ENCODE assay signal across 11 cellular contexts in the genomic region with DNA sequence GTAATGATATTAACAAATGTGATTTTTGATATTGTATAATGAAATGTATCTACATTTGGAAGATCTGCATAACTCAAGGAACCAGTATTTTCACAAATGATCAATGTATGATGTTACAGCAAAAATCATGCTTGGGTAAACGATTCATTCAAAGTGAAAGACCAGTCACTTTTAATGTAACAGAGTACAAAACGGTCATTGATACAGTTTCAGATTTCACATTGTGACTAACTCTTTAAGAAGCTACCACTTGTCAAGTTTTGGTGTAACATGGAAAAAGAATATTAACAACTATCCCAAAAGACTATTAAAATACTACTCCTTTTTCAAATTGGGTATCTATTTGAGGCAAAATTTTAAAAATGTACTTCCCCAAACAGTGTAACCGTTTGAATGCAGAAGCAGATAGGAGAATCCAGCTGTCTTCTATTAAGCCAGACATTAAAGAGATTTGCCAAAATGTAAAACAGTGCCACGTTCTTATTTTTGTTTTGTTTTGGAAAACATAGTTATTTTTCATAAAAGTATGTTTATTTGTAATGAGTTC. TPM values are rescaled to one million over a fixed set of nuclear protein-coding genes. Genes with fewer than 3 reads are reported as not detected.
DNase-seq lines count a peak whose midpoint lies in the region; ATAC-seq, FAIRE-seq and TF ChIP-seq lines count a peak whose summit lies in the region.
"Had no signal": no experiment of that assay in that cellular context is flagged by ENCODE, and none has a peak within 500 bp of the region (broad histone marks: within the 10 kb centered on the region; RNA-seq: fewer than 3 reads in every experiment).

No MANE protein-coding gene starts in this region.

- H3K9me3 ChIP-seq in A673 (ENCODE audit: low read depth, low read length, poor library complexity, severe bottlenecking) (no peaks in the 10 kb centered on the region), RWPE2 (ENCODE audit: severe bottlenecking) (no peaks in the 10 kb centered on the region), fibroblast of lung (ENCODE audit: control insufficient read depth, insufficient read depth, low read depth, low read length) (no peaks in the 10 kb centered on the region)
- H3K9me3 ChIP-seq: spleen had no signal

- no peaks in the 10 kb centered on the region for H4K20me1 ChIP-seq in fibroblast of lung (ENCODE audit: control insufficient read depth, extremely low read depth, insufficient read depth, low read length)

- peak overlapping the region; percentile 54 for H3K4me2 ChIP-seq in fibroblast of lung (ENCODE audit: extremely low read depth, insufficient read depth, low read length)

- FAIRE-seq in G401.6 (lab: Jason Lieb, UNC) = peak; percentile 85
- FAIRE-seq: D721Med had no signal

- BruUV-seq in A673 (replicated peaks; lab: Mats Ljungman, UMichigan) = no TSS peak

- H3K36me3 ChIP-seq in A673 (ENCODE audit: insufficient read depth, low read length, poor library complexity, severe bottlenecking) = no peaks in the 10 kb centered on the region
- H3K36me3 ChIP-seq in RWPE2 (ENCODE audit: low read depth) = 0 out of 2 replicates have a peak, but pooled peaks cover 3% of the 10 kb centered on the region
- H3K36me3 ChIP-seq in fibroblast of lung (ENCODE audit: control insufficient read depth, insufficient read depth, low read length) = no peaks in the 10 kb centered on the region
- H3K36me3 ChIP-seq: spleen had no signal

- no peak for TF ChIP-seq CTCF in A673 (conservative IDR thresholded peaks at IDR 0.05; ENCODE audit: low read depth, low read length)
- no peak for TF ChIP-seq CTCF in RWPE2 (IDR thresholded peaks at IDR 0.05; ENCODE audit: poor library complexity, severe bottlenecking)
- no peak for TF ChIP-seq CTCF in fibroblast of lung (conservative IDR thresholded peaks at IDR 0.05 in 1 of 2, IDR thresholded peaks at IDR 0.05 in 1 of 2; ENCODE audit: low read depth in 1 of 2, low read length in 2 of 2)

- POLR2A ChIA-PET in A673 (lab: Charles Lee; ENCODE audit: low non-redundant PET) = no interaction called here

- intact Hi-C loops in A673 (cut with micrococcal nuclease; ENCODE audit: unreplicated experiment) = loop anchor here (2.0 kb wide), 1 partner anchor 115 kb away; no protein-coding TSS in a partner anchor

- no peaks in the 10 kb centered on the region for H3K27me3 ChIP-seq in A673 (replicated peaks; ENCODE audit: insufficient read depth, low read depth, low read length, poor library complexity)
- H3K27me3 ChIP-seq in RWPE2 (ENCODE audit: insufficient read depth, poor library complexity, severe bottlenecking) = no peaks in the 10 kb centered on the region
- H3K27me3 ChIP-seq in fibroblast of lung (ENCODE audit: control insufficient read depth, insufficient read depth, low read length) = no peaks in the 10 kb centered on the region
- H3K27me3 ChIP-seq: spleen had no signal

- H3K4me1 ChIP-seq in A673 (ENCODE audit: insufficient read depth, low read length, poor library complexity, severe bottlenecking) (peaks cover 44% of the 10 kb centered on the region), RWPE2 (ENCODE audit: insufficient read depth, poor library complexity, severe bottlenecking) (peaks cover 65% of the 10 kb centered on the region), fibroblast of lung (ENCODE audit: control insufficient read depth, extremely low read depth, insufficient read depth, low read length) (peaks cover 15% of the 10 kb centered on the region)

- peak overlapping the region; percentile 33 for H3K27ac ChIP-seq in A673 (ENCODE audit: low read depth, low read length, poor library complexity, severe bottlenecking)
- H3K27ac ChIP-seq in RWPE2 (ENCODE audit: poor library complexity, severe bottlenecking) = peak overlapping the region; percentile 88
- no peak overlapping the region for H3K27ac ChIP-seq in fibroblast of lung (ENCODE audit: insufficient read depth, low read length)

- H3K79me2 ChIP-seq in fibroblast of lung (ENCODE audit: control insufficient read depth, insufficient read depth, low read length) = peaks cover 66% of the 10 kb centered on the region

- no peak overlapping the region for H3K9ac ChIP-seq in fibroblast of lung (ENCODE audit: insufficient read depth, low read length)

- CTCF ChIA-PET in A673 (lab: Charles Lee) = interaction anchor here (0.6 kb wide), 1 partner anchor 9 kb away, joined by 3 read pairs; no protein-coding TSS in a partner anchor

- peak overlapping the region; percentile 4 for H3K4me3 ChIP-seq in A673 (ENCODE audit: low read depth, low read length, poor library complexity, severe bottlenecking)
- no peak overlapping the region for H3K4me3 ChIP-seq in RWPE2 (ENCODE audit: severe bottlenecking)
- H3K4me3 ChIP-seq in fibroblast of lung (replicated peaks in 1 of 4; ENCODE audit: control extremely low read depth in 1 of 4, insufficient read depth in 1 of 4, low read depth in 3 of 4, low read length in 4 of 4) = peak overlapping the region in 2 of 4 experiments; percentile 8 to 12
- H3K4me3 ChIP-seq: spleen had no signal

- peak; percentile 30; the same call in 2 of the 3 replicates for ATAC-seq in RWPE2 (ENCODE audit: low read depth)
- no peak for ATAC-seq in GM21825 (IDR thresholded peaks at IDR 0.05; ENCODE audit: unreplicated experiment)
- ATAC-seq in GM19395 (IDR thresholded peaks at IDR 0.05; ENCODE audit: unreplicated experiment) = no peak
- no peak for ATAC-seq in HG02973 (IDR thresholded peaks at IDR 0.05; ENCODE audit: unreplicated experiment)

- DNase-seq in A673 (ENCODE audit: low spot score) (no peak), RWPE2 (ENCODE audit: low spot score) (no peak), fibroblast of lung (ENCODE audit: low read depth in 2 of 2) (peak; percentile 62 to 77), mucosa of gallbladder (ENCODE audit: low spot score) (no peak)
- DNase-seq: activated naive CD8-positive, alpha-beta T cell treated with anti-CD3 and anti-CD28 coated beads, Interleukin-2, amount 10 ng/mL, durations not matched to agents 7 days and 5 days; spleen had no signal

- no peak overlapping the region for H2AFZ ChIP-seq in fibroblast of lung (ENCODE audit: low read length)

RNA-seq across cellular contexts. Expression of a gene that starts 31.7 kb away (rescaled TPM):
- total RNA-seq in A673 (2021) (53.3 and 54.5 TPM in 2 replicates), fibroblast of lung (41.1 and 68.4 TPM in 2 replicates), mucosa of gallbladder (184 TPM)
- 8.3 and 9.2 TPM in 2 replicates for polyA plus RNA-seq in fibroblast of lung
- polyA plus RNA-seq in fibroblast of lung (2012) = 18.1 and 19.5 TPM in 2 replicates
- polyA minus RNA-seq in fibroblast of lung (ENCODE audit: low replicate concordance) = 59.6 and 86.0 TPM in 2 replicates

Comparison
In these comparisons a context has a peak if more than half of its experiments do, and no peak if none do; other contexts are left out.
1. DNase-seq: peak in fibroblast of lung (2 of 2); none in A673 (single experiment), RWPE2 (single experiment) and mucosa of gallbladder (single experiment).